ENCODE assay signal across 9 cellular contexts in genomic region chr19:32692727-32693061, GRCh38. TPM values are rescaled to one million over a fixed set of nuclear protein-coding genes. Genes with fewer than 3 reads are reported as not detected.
DNase-seq lines count a peak whose midpoint lies in the region; ATAC-seq and TF ChIP-seq lines count a peak whose summit lies in the region.
"Had no signal": no experiment of that assay in that cellular context is flagged by ENCODE, and none has a peak within 500 bp of the region (broad histone marks: within the 10 kb centered on the region; RNA-seq: fewer than 3 reads in every experiment).

No MANE protein-coding gene starts in this region.

- H3K27ac Mint-ChIP-seq in naive B cell: peak overlapping the region in 5 of 6 donors; percentile 20 to 86 (median 65)

- peaks cover 28% of the 10 kb centered on the region for H3K36me3 ChIP-seq in KOPT-K1 (ENCODE audit: insufficient read depth, low read length)
- H3K36me3 ChIP-seq in breast epithelium: no peaks in the 10 kb centered on the region

- H3K27ac ChIP-seq in KOPT-K1 (ENCODE audit: low read depth, low read length, poor library complexity, severe bottlenecking): peak overlapping the region; percentile 77
- H3K27ac ChIP-seq in breast epithelium: peak overlapping the region; percentile 79 to 93

- intact Hi-C loops in breast epithelium (cut with DNase I; ENCODE audit: low total_unique reads): no loop called here

- peaks cover 0 to 5% (median 0%) of the 10 kb centered on the region in 7 donors for H3K9me3 Mint-ChIP-seq in naive B cell

- peaks cover 24 to 46% (median 36%) of the 10 kb centered on the region in 3 donors for H3K4me1 Mint-ChIP-seq in naive B cell

- H3K27me3 ChIP-seq in breast epithelium: no peaks in the 10 kb centered on the region

- peaks cover 0 to 5% of the 10 kb centered on the region in 2 donors for H3K4me1 ChIP-seq in breast epithelium

- TF ChIP-seq CTCF in GM12864 (IDR thresholded peaks at IDR 0.05; ENCODE audit: low read depth, low read length, missing control alignments) (no peak), breast epithelium (IDR thresholded peaks at IDR 0.05) (no peak)

- H3K36me3 Mint-ChIP-seq in naive B cell: peaks cover 0 to 4% of the 10 kb centered on the region in 2 donors

- peaks cover 0 to 5% (median 0%) of the 10 kb centered on the region in 3 donors for H3K27me3 Mint-ChIP-seq in naive B cell

- TF ChIP-seq POLR2A in breast epithelium (IDR thresholded peaks at IDR 0.05): no peak

- ATAC-seq in naive B cell (ENCODE audit: low read depth in 2 of 2) (no peak), GM19455 (IDR thresholded peaks at IDR 0.05; ENCODE audit: unreplicated experiment) (no peak)

- H3K9me3 ChIP-seq in KOPT-K1 (ENCODE audit: insufficient read depth, low read length, poor library complexity, severe bottlenecking): peaks cover 8% of the 10 kb centered on the region
- no peaks in the 10 kb centered on the region for H3K9me3 ChIP-seq in breast epithelium

- H3K4me3 ChIP-seq in GM12864 (ENCODE audit: low read depth, low read length) (peak overlapping the region; percentile 69), breast epithelium (peak overlapping the region; percentile 64 to 97 (median 78))

- H3K4me3 Mint-ChIP-seq in naive B cell: peak overlapping the region; percentile 83 to 94 (median 91)

- DNase-seq in GM12864 (ENCODE audit: low read depth): no peak
- no peak for DNase-seq in breast epithelium (ENCODE audit: low spot score in 2 of 2)
- DNase-seq in naive B cell: no peak
- DNase-seq in AG20443 (ENCODE audit: low spot score): no peak
- DNase-seq in NCI-H146 (lab: John Stamatoyannopoulos, UW): no peak
- no peak for DNase-seq in stimulated activated CD4-positive, alpha-beta T cell treated with anti-CD3 and anti-CD28 coated beads, Interleukin-2, amount 100 ng/mL, for 24 hours

RNA-seq across cellular contexts. Expression of gene NUDT19, which starts 1.1 kb away (rescaled TPM):
- 1 to 10 TPM; 7.2 to 9.5 (median 8.0) TPM for total RNA-seq in breast epithelium
- 1 to 10 TPM; 1.4 to 3.1 (median 2.3) TPM for polyA plus RNA-seq in naive B cell (ENCODE audit: low read depth in 6 of 6)

RNA-seq across cellular contexts. Expression of gene RGS9BP, which starts 17.0 kb away (rescaled TPM):
- under 1 TPM; 0.32 to 0.44 (median 0.33) TPM for total RNA-seq in breast epithelium
- not detected for polyA plus RNA-seq in naive B cell (ENCODE audit: low read depth in 6 of 6)
- total RNA-seq: T-helper 1 cell treated with Interleukin-12 subunit alpha and Interleukin-12 subunit beta and Interleukin-4 antibody, amounts not matched to agents 30 ng/mL and 1 ng/mL, for 36 hours had no signal

RNA-seq across cellular contexts. Expression of gene ANKRD27, which starts 17.7 kb away (rescaled TPM):
- 10 to 100 TPM; 26.9 to 33.8 (median 30.4) TPM for total RNA-seq in breast epithelium
- 10 to 100 TPM in 4 of 6 donors, 1 to 10 TPM in 2; 7.1 to 16.3 (median 11.5) TPM for polyA plus RNA-seq in naive B cell (ENCODE audit: low read depth in 6 of 6)

RNA-seq across cellular contexts. Expression of gene TDRD12, which starts 26.9 kb away (rescaled TPM):
- 1 to 10 TPM in 2 of 3 donors, not detected in 1; 2.0 to 2.3 TPM for total RNA-seq in breast epithelium
- polyA plus RNA-seq in naive B cell (ENCODE audit: low read depth in 6 of 6): not detected
